In the genomic region with DNA sequence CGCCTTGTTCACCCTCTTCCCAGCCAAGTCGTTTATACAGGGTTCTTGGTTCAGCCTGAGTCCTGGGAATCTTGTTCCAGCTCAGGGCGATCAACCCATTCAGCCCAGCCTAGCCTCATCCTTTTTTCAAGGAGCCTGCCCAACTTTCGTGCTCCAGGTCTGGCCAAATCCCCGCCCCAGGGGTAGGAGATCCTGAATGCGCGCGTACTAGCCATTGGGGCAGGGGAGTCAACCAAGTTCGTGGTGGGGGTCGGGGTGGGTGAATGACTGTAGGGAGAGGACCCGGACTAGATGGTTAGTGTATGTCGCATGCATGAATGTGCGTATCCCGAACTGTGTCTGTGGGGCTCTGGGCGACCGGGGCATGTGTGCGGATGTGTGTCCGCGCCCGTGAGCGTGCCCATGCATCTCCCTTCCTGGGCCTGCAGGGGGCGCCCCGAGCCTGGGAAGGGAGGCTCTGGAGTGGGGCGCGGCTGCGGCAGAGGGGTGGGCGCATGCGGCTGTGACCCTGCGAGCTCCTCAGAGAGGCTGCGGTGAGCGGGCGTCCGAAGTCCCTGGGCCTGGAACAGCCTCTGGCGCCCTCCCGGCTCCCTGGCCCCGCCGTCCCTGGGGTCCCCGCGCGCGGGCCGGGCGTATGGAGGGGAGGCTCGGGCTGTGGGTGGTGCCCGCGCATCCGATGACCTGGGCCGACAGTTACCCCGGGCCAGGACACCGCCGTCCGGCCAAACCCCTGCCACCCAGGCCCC, we compare ENCODE assay signal across 8 cellular contexts. TPM values are rescaled to one million over a fixed set of nuclear protein-coding genes. Genes with fewer than 3 reads are reported as not detected.
A peak's percentile ranks its signal among the peaks of the same experiment; 100 is the strongest.
DNase-seq lines count a peak whose midpoint lies in the region; ATAC-seq, FAIRE-seq and TF ChIP-seq lines count a peak whose summit lies in the region.

No MANE protein-coding gene starts in this region.

- TF ChIP-seq EP300 in HepG2 (IDR thresholded peaks at IDR 0.05; ENCODE audit: low read depth in 2 of 2, low read length in 2 of 2), result no peak
- TF ChIP-seq EP300 in HepG2 (CRISPR knock-in tag; IDR thresholded peaks at IDR 0.05; ENCODE audit: borderline replicate concordance), result no peak

- CTCF ChIA-PET in HepG2 (lab: Yijun Ruan, JAX; ENCODE audit: low intra/inter-chr PET ratio, low total read pairs), result interaction anchor here (0.8 to 4.9 kb wide), 4 partner anchors 25 to 55 kb away, joined by 3 to 178 read pairs (median 13); partner anchors contain the start of gene GALT

- H3K27ac ChIP-seq in BLaER1 treated with 17β-estradiol and CSF1 and Interleukin-3, amounts not matched to agents 10 nM and 100 nM, result peak overlapping the region in 2 of 11 experiments; percentile 1 to 29; a peak in 1 of 22 replicates
- no peak overlapping the region for H3K27ac ChIP-seq in HepG2 (ENCODE audit: extremely low read length, insufficient read depth, low read length)

- no peaks in the 10 kb centered on the region for H3K9me3 ChIP-seq in BLaER1 treated with 17β-estradiol and CSF1 and Interleukin-3, amounts not matched to agents 10 nM and 100 nM (replicated peaks in 1 of 11)
- no peaks in the 10 kb centered on the region for H3K9me3 ChIP-seq in HepG2 (ENCODE audit: low read length)

- H3K4me1 ChIP-seq in BLaER1 treated with 17β-estradiol and CSF1 and Interleukin-3, amounts not matched to agents 10 nM and 100 nM, result peaks cover 0 to 11% (median 8%) of the 10 kb centered on the region in 10 experiments; a peak in 10 of 20 replicates
- H3K4me1 ChIP-seq in HepG2 (ENCODE audit: insufficient read depth, low read length), result peaks cover 10% of the 10 kb centered on the region; the same call in 1 of the 2 replicates

- no peaks in the 10 kb centered on the region for H3K79me2 ChIP-seq in HepG2 (ENCODE audit: insufficient read depth, low read length)

- ATAC-seq in HepG2 (peak; percentile 93), HG03571 (IDR thresholded peaks at IDR 0.05; ENCODE audit: unreplicated experiment) (no peak)

- H2AFZ ChIP-seq in HepG2 (ENCODE audit: low read length), result peak overlapping the region; percentile 70

- 29% methylated on average over 21 of the region's 52 CpGs for WGBS in HepG2 (ENCODE audit: low lambda C conversion rate)

- H4K20me1 ChIP-seq in BLaER1 treated with 17β-estradiol and CSF1 and Interleukin-3, amounts not matched to agents 10 nM and 100 nM, result no peaks in the 10 kb centered on the region
- H4K20me1 ChIP-seq in HepG2 (ENCODE audit: insufficient read depth, low read length), result no peaks in the 10 kb centered on the region

- TF ChIP-seq RAD21 in HepG2 (CRISPR knock-in tag; IDR thresholded peaks at IDR 0.05), result peak; percentile 17; the same call in 1 of the 2 replicates

- H3K4me3 ChIP-seq in BLaER1 treated with 17β-estradiol and CSF1 and Interleukin-3, amounts not matched to agents 10 nM and 100 nM, result peak overlapping the region; percentile 60 to 78 (median 68)
- H3K4me3 ChIP-seq in H7 (ENCODE audit: insufficient read depth, low read depth, low read length), result peak overlapping the region; percentile 48
- peak overlapping the region; percentile 52 to 72 (median 58); a peak in 5 of 6 replicates for H3K4me3 ChIP-seq in HepG2 (replicated peaks in 1 of 3; ENCODE audit: insufficient read depth in 1 of 3, low read depth in 2 of 3, low read length in 3 of 3)

- in situ Hi-C loops in HepG2 (cut with HindIII; ENCODE audit: extremely low pct_ligation_motif_present, low pct_unique_long_range_greater_than_20kb), result no loop called here

- peak; percentile 89 for TF ChIP-seq CTCF in HepG2 (CRISPR knock-in tag; IDR thresholded peaks at IDR 0.05)

- TF ChIP-seq POLR2A in HepG2 (IDR thresholded peaks at IDR 0.05; ENCODE audit: insufficient read depth in 1 of 2, low read depth in 2 of 2, low read length in 2 of 2), result no peak

- POLR2A ChIA-PET in HepG2 (lab: Yijun Ruan, JAX), result interaction anchor here (0.7 to 1.8 kb wide), 2 partner anchors 36 to 55 kb away, joined by 3 to 6 read pairs; partner anchors contain the start of gene GALT

- no peaks in the 10 kb centered on the region for H3K36me3 ChIP-seq in BLaER1 treated with 17β-estradiol and CSF1 and Interleukin-3, amounts not matched to agents 10 nM and 100 nM
- H3K36me3 ChIP-seq in H7 (replicated peaks; ENCODE audit: control insufficient read depth, insufficient read depth, low read length) (no peaks in the 10 kb centered on the region), HepG2 (replicated peaks in 1 of 2; ENCODE audit: control insufficient read depth in 1 of 2, insufficient read depth in 2 of 2, low read length in 2 of 2) (no peaks in the 10 kb centered on the region)

- peak overlapping the region; percentile 44 to 74 (median 65); a peak in 20 of 22 replicates for H3K9ac ChIP-seq in BLaER1 treated with 17β-estradiol and CSF1 and Interleukin-3, amounts not matched to agents 10 nM and 100 nM
- no peak overlapping the region; the same call in 1 of the 2 replicates for H3K9ac ChIP-seq in HepG2 (ENCODE audit: insufficient read depth, low read depth, low read length)

- FAIRE-seq in HepG2 (lab: Jason Lieb, UNC), result no peak

- intact Hi-C loops in HepG2 (cut with micrococcal nuclease; ENCODE audit: unreplicated experiment), result no loop called here

- BruUV-seq in HepG2 (replicated peaks; lab: Mats Ljungman, UMichigan), result no TSS peak

- peak overlapping the region; percentile 93 to 100 (median 96) for H3K4me2 ChIP-seq in BLaER1 treated with 17β-estradiol and CSF1 and Interleukin-3, amounts not matched to agents 10 nM and 100 nM
- H3K4me2 ChIP-seq in HepG2 (ENCODE audit: low read depth, low read length), result peak overlapping the region; percentile 98

- DNase-seq in H7 (peak; percentile 95), NCI-H2196 treated with DMSO at 0.1 percent for 48 hours (lab: John Stamatoyannopoulos, UW; ENCODE audit: unreplicated experiment) (peak; percentile 59), dermis blood vessel endothelial cell (peak; percentile 77), HepG2 (ENCODE audit: low spot score) (peak; percentile 36)
- peak; percentile 68 to 69 for DNase-seq in activated CD4-positive, alpha-beta T cell treated with anti-CD3 and anti-CD28 coated beads, Interleukin-2, amount 50 U/mL, for 4 hours
- DNase-seq in stimulated activated CD4-positive, alpha-beta T cell treated with anti-CD3 and anti-CD28 coated beads, Interleukin-1b, Interleukin-23, amount 100 ng/mL, for 48 hours, result peak; percentile 80

- peaks cover 21 to 40% (median 30%) of the 10 kb centered on the region in 11 experiments for H3K27me3 ChIP-seq in BLaER1 treated with 17β-estradiol and CSF1 and Interleukin-3, amounts not matched to agents 10 nM and 100 nM
- peaks cover 30% of the 10 kb centered on the region for H3K27me3 ChIP-seq in H7 (ENCODE audit: control insufficient read depth, insufficient read depth, low read length)
- H3K27me3 ChIP-seq in HepG2 (ENCODE audit: control insufficient read depth in 1 of 2, insufficient read depth in 2 of 2, low read length in 2 of 2), result peaks cover 5 to 18% of the 10 kb centered on the region in 2 experiments; a peak in 4 of 5 replicates

RNA-seq across cellular contexts. Expression of gene CCL21, which starts 8.7 kb away (rescaled TPM):
- total RNA-seq in H7 (2014; rRNA removed; shearing (Covaris generic)), result not detected in 2 replicates
- total RNA-seq in dermis blood vessel endothelial cell (1.4 and 2.5 TPM in 2 replicates), HepG2 (2016; rRNA removed; fragmentation: Illumina TruSeq; extraction: Trizol) (not detected in 2 replicates)
- not detected in 2 replicates for total RNA-seq in HepG2 (2016; cell fraction: cytosol; rRNA removed; fragmentation: Illumina TruSeq; extraction: Trizol; ENCODE audit: low read depth)
- not detected in 2 replicates for total RNA-seq in HepG2 (2016; cell fraction: insoluble cytoplasmic fraction; rRNA removed; fragmentation: Illumina TruSeq; extraction: Trizol)
- not detected in 2 replicates for total RNA-seq in HepG2 (2016; cell fraction: membrane; rRNA removed; fragmentation: Illumina TruSeq; extraction: Trizol)
- not detected in 2 replicates for total RNA-seq in HepG2 (2016; cell fraction: nucleus; rRNA removed; fragmentation: Illumina TruSeq; extraction: Trizol)
- polyA plus RNA-seq in HepG2 (2011; rRNA removed), result not detected in 2 replicates
- not detected in 2 replicates for polyA plus RNA-seq in HepG2 (2011; cell fraction: cytosol; rRNA removed)
- polyA plus RNA-seq in HepG2 (2011; cell fraction: nucleus; rRNA removed), result not detected in 2 replicates
- not detected in 2 replicates for polyA plus RNA-seq in HepG2 (2012)
- polyA plus RNA-seq in HepG2 (2016; cell fraction: cytosol; fragmentation: Illumina TruSeq; extraction: Trizol; ENCODE audit: low read depth), result not detected in 2 replicates
- not detected in 2 replicates for polyA plus RNA-seq in HepG2 (2016; cell fraction: insoluble cytoplasmic fraction; fragmentation: Illumina TruSeq; extraction: Trizol; ENCODE audit: low read depth)
- polyA plus RNA-seq in HepG2 (2016; cell fraction: membrane; fragmentation: Illumina TruSeq; extraction: Trizol; ENCODE audit: low read depth), result not detected in 2 replicates
- polyA plus RNA-seq in HepG2 (2016; cell fraction: nucleus; fragmentation: Illumina TruSeq; extraction: Trizol; ENCODE audit: insufficient read depth, low read depth), result not detected in 2 replicates
- polyA minus RNA-seq in HepG2 (2011; rRNA and poly(A)+ RNA removed; ENCODE audit: low replicate concordance), result not detected in 2 replicates
- polyA minus RNA-seq in HepG2 (2011; cell fraction: cytosol; rRNA and poly(A)+ RNA removed), result not detected in 2 replicates
- not detected in 2 replicates for polyA minus RNA-seq in HepG2 (2011; cell fraction: nucleus; rRNA and poly(A)+ RNA removed)

RNA-seq across cellular contexts. Expression of gene CCL19, which starts 10.1 kb away (rescaled TPM):
- total RNA-seq in H7 (2014; rRNA removed; shearing (Covaris generic)), result not detected in 2 replicates
- total RNA-seq in dermis blood vessel endothelial cell (not detected in 2 replicates), HepG2 (2016; rRNA removed; fragmentation: Illumina TruSeq; extraction: Trizol) (not detected in 2 replicates)
- not detected in 2 replicates for total RNA-seq in HepG2 (2016; cell fraction: cytosol; rRNA removed; fragmentation: Illumina TruSeq; extraction: Trizol; ENCODE audit: low read depth)
- total RNA-seq in HepG2 (2016; cell fraction: insoluble cytoplasmic fraction; rRNA removed; fragmentation: Illumina TruSeq; extraction: Trizol), result not detected in 2 replicates
- not detected in 2 replicates for total RNA-seq in HepG2 (2016; cell fraction: membrane; rRNA removed; fragmentation: Illumina TruSeq; extraction: Trizol)
- not detected in 2 replicates for total RNA-seq in HepG2 (2016; cell fraction: nucleus; rRNA removed; fragmentation: Illumina TruSeq; extraction: Trizol)
- not detected in 2 replicates for polyA plus RNA-seq in HepG2 (2011; rRNA removed)
- not detected in 2 replicates for polyA plus RNA-seq in HepG2 (2011; cell fraction: cytosol; rRNA removed)
- not detected in 2 replicates for polyA plus RNA-seq in HepG2 (2011; cell fraction: nucleus; rRNA removed)
- not detected in 2 replicates for polyA plus RNA-seq in HepG2 (2012)
- polyA plus RNA-seq in HepG2 (2016; cell fraction: cytosol; fragmentation: Illumina TruSeq; extraction: Trizol; ENCODE audit: low read depth), result not detected in 2 replicates
- polyA plus RNA-seq in HepG2 (2016; cell fraction: insoluble cytoplasmic fraction; fragmentation: Illumina TruSeq; extraction: Trizol; ENCODE audit: low read depth), result not detected in 2 replicates
- not detected in 2 replicates for polyA plus RNA-seq in HepG2 (2016; cell fraction: membrane; fragmentation: Illumina TruSeq; extraction: Trizol; ENCODE audit: low read depth)
- polyA plus RNA-seq in HepG2 (2016; cell fraction: nucleus; fragmentation: Illumina TruSeq; extraction: Trizol; ENCODE audit: insufficient read depth, low read depth), result not detected in 2 replicates
- not detected in 2 replicates for polyA minus RNA-seq in HepG2 (2011; rRNA and poly(A)+ RNA removed; ENCODE audit: low replicate concordance)
- polyA minus RNA-seq in HepG2 (2011; cell fraction: cytosol; rRNA and poly(A)+ RNA removed), result not detected in 2 replicates
- polyA minus RNA-seq in HepG2 (2011; cell fraction: nucleus; rRNA and poly(A)+ RNA removed), result not detected in 2 replicates

RNA-seq across cellular contexts. Expression of gene CCL27, which starts 38.7 kb away (rescaled TPM):
- 0.10 and 0.41 TPM in 2 replicates for total RNA-seq in H7 (2014; rRNA removed; shearing (Covaris generic))
- total RNA-seq in dermis blood vessel endothelial cell, result not detected in 2 replicates
- total RNA-seq in HepG2 (2016; rRNA removed; fragmentation: Illumina TruSeq; extraction: Trizol), result not detected in 2 replicates
- total RNA-seq in HepG2 (2016; cell fraction: cytosol; rRNA removed; fragmentation: Illumina TruSeq; extraction: Trizol; ENCODE audit: low read depth), result not detected in 2 replicates
- total RNA-seq in HepG2 (2016; cell fraction: insoluble cytoplasmic fraction; rRNA removed; fragmentation: Illumina TruSeq; extraction: Trizol), result not detected in 2 replicates
- not detected in 2 replicates for total RNA-seq in HepG2 (2016; cell fraction: membrane; rRNA removed; fragmentation: Illumina TruSeq; extraction: Trizol)
- not detected in 2 replicates for total RNA-seq in HepG2 (2016; cell fraction: nucleus; rRNA removed; fragmentation: Illumina TruSeq; extraction: Trizol)
- polyA plus RNA-seq in HepG2 (2011; rRNA removed), result not detected in 2 replicates
- 0.08 TPM in 1 of 2 replicates, not detected in the other for polyA plus RNA-seq in HepG2 (2011; cell fraction: cytosol; rRNA removed)
- polyA plus RNA-seq in HepG2 (2011; cell fraction: nucleus; rRNA removed), result 0.35 TPM in 1 of 2 replicates, not detected in the other
- polyA plus RNA-seq in HepG2 (2012), result not detected in 2 replicates
- polyA plus RNA-seq in HepG2 (2016; cell fraction: cytosol; fragmentation: Illumina TruSeq; extraction: Trizol; ENCODE audit: low read depth), result not detected in 2 replicates
- not detected in 2 replicates for polyA plus RNA-seq in HepG2 (2016; cell fraction: insoluble cytoplasmic fraction; fragmentation: Illumina TruSeq; extraction: Trizol; ENCODE audit: low read depth)
- not detected in 2 replicates for polyA plus RNA-seq in HepG2 (2016; cell fraction: membrane; fragmentation: Illumina TruSeq; extraction: Trizol; ENCODE audit: low read depth)
- polyA plus RNA-seq in HepG2 (2016; cell fraction: nucleus; fragmentation: Illumina TruSeq; extraction: Trizol; ENCODE audit: insufficient read depth, low read depth), result not detected in 2 replicates
- not detected in 2 replicates for polyA minus RNA-seq in HepG2 (2011; rRNA and poly(A)+ RNA removed; ENCODE audit: low replicate concordance)
- polyA minus RNA-seq in HepG2 (2011; cell fraction: cytosol; rRNA and poly(A)+ RNA removed), result not detected in 2 replicates
- not detected in 2 replicates for polyA minus RNA-seq in HepG2 (2011; cell fraction: nucleus; rRNA and poly(A)+ RNA removed)

RNA-seq across cellular contexts. Expression of gene IL11RA, which starts 49.2 kb away (rescaled TPM):
- 7.3 and 9.8 TPM in 2 replicates for total RNA-seq in H7 (2014; rRNA removed; shearing (Covaris generic))
- total RNA-seq in dermis blood vessel endothelial cell (7.0 and 10.4 TPM in 2 replicates), HepG2 (2016; rRNA removed; fragmentation: Illumina TruSeq; extraction: Trizol) (0.83 and 2.0 TPM in 2 replicates)
- 0.40 and 0.71 TPM in 2 replicates for total RNA-seq in HepG2 (2016; cell fraction: cytosol; rRNA removed; fragmentation: Illumina TruSeq; extraction: Trizol; ENCODE audit: low read depth)
- 0.43 and 2.2 TPM in 2 replicates for total RNA-seq in HepG2 (2016; cell fraction: insoluble cytoplasmic fraction; rRNA removed; fragmentation: Illumina TruSeq; extraction: Trizol)
- 0.65 and 1.2 TPM in 2 replicates for total RNA-seq in HepG2 (2016; cell fraction: membrane; rRNA removed; fragmentation: Illumina TruSeq; extraction: Trizol)
- 4.1 and 4.6 TPM in 2 replicates for total RNA-seq in HepG2 (2016; cell fraction: nucleus; rRNA removed; fragmentation: Illumina TruSeq; extraction: Trizol)
- 4.2 and 5.8 TPM in 2 replicates for polyA plus RNA-seq in HepG2 (2011; rRNA removed)
- 1.7 and 2.2 TPM in 2 replicates for polyA plus RNA-seq in HepG2 (2011; cell fraction: cytosol; rRNA removed)
- polyA plus RNA-seq in HepG2 (2011; cell fraction: nucleus; rRNA removed), result 26.9 and 33.5 TPM in 2 replicates
- polyA plus RNA-seq in HepG2 (2012), result 5.1 and 5.4 TPM in 2 replicates
- 0.33 and 0.60 TPM in 2 replicates for polyA plus RNA-seq in HepG2 (2016; cell fraction: cytosol; fragmentation: Illumina TruSeq; extraction: Trizol; ENCODE audit: low read depth)
- polyA plus RNA-seq in HepG2 (2016; cell fraction: insoluble cytoplasmic fraction; fragmentation: Illumina TruSeq; extraction: Trizol; ENCODE audit: low read depth), result 0.62 and 1.0 TPM in 2 replicates
- 0.48 and 0.87 TPM in 2 replicates for polyA plus RNA-seq in HepG2 (2016; cell fraction: membrane; fragmentation: Illumina TruSeq; extraction: Trizol; ENCODE audit: low read depth)
- polyA plus RNA-seq in HepG2 (2016; cell fraction: nucleus; fragmentation: Illumina TruSeq; extraction: Trizol; ENCODE audit: insufficient read depth, low read depth), result 4.4 and 5.8 TPM in 2 replicates
- 8.7 and 9.2 TPM in 2 replicates for polyA minus RNA-seq in HepG2 (2011; rRNA and poly(A)+ RNA removed; ENCODE audit: low replicate concordance)
- 1.4 and 2.2 TPM in 2 replicates for polyA minus RNA-seq in HepG2 (2011; cell fraction: cytosol; rRNA and poly(A)+ RNA removed)
- polyA minus RNA-seq in HepG2 (2011; cell fraction: nucleus; rRNA and poly(A)+ RNA removed), result 9.5 and 16.4 TPM in 2 replicates

RNA-seq across cellular contexts. Expression of gene GALT, which starts 54.7 kb away (rescaled TPM):
- total RNA-seq in H7 (2014; rRNA removed; shearing (Covaris generic)), result 33.5 and 42.0 TPM in 2 replicates
- total RNA-seq in dermis blood vessel endothelial cell (36.8 and 45.3 TPM in 2 replicates), HepG2 (2016; rRNA removed; fragmentation: Illumina TruSeq; extraction: Trizol) (21.1 and 40.4 TPM in 2 replicates)
- total RNA-seq in HepG2 (2016; cell fraction: cytosol; rRNA removed; fragmentation: Illumina TruSeq; extraction: Trizol; ENCODE audit: low read depth), result 12.8 and 15.4 TPM in 2 replicates
- total RNA-seq in HepG2 (2016; cell fraction: insoluble cytoplasmic fraction; rRNA removed; fragmentation: Illumina TruSeq; extraction: Trizol), result 21.8 and 38.8 TPM in 2 replicates
- total RNA-seq in HepG2 (2016; cell fraction: membrane; rRNA removed; fragmentation: Illumina TruSeq; extraction: Trizol), result 13.8 and 14.2 TPM in 2 replicates
- total RNA-seq in HepG2 (2016; cell fraction: nucleus; rRNA removed; fragmentation: Illumina TruSeq; extraction: Trizol), result 46.8 and 57.0 TPM in 2 replicates
- polyA plus RNA-seq in HepG2 (2011; rRNA removed), result 46.3 and 51.3 TPM in 2 replicates
- polyA plus RNA-seq in HepG2 (2011; cell fraction: cytosol; rRNA removed), result 11.4 and 15.3 TPM in 2 replicates
- 271 and 279 TPM in 2 replicates for polyA plus RNA-seq in HepG2 (2011; cell fraction: nucleus; rRNA removed)
- 32.1 and 38.4 TPM in 2 replicates for polyA plus RNA-seq in HepG2 (2012)
- polyA plus RNA-seq in HepG2 (2016; cell fraction: cytosol; fragmentation: Illumina TruSeq; extraction: Trizol; ENCODE audit: low read depth), result 9.9 TPM in 2 replicates
- polyA plus RNA-seq in HepG2 (2016; cell fraction: insoluble cytoplasmic fraction; fragmentation: Illumina TruSeq; extraction: Trizol; ENCODE audit: low read depth), result 26.1 and 30.6 TPM in 2 replicates
- 10.9 and 13.1 TPM in 2 replicates for polyA plus RNA-seq in HepG2 (2016; cell fraction: membrane; fragmentation: Illumina TruSeq; extraction: Trizol; ENCODE audit: low read depth)
- 91.9 and 92.7 TPM in 2 replicates for polyA plus RNA-seq in HepG2 (2016; cell fraction: nucleus; fragmentation: Illumina TruSeq; extraction: Trizol; ENCODE audit: insufficient read depth, low read depth)
- 27.4 and 44.3 TPM in 2 replicates for polyA minus RNA-seq in HepG2 (2011; rRNA and poly(A)+ RNA removed; ENCODE audit: low replicate concordance)
- 4.0 and 5.6 TPM in 2 replicates for polyA minus RNA-seq in HepG2 (2011; cell fraction: cytosol; rRNA and poly(A)+ RNA removed)
- 68.1 and 83.3 TPM in 2 replicates for polyA minus RNA-seq in HepG2 (2011; cell fraction: nucleus; rRNA and poly(A)+ RNA removed)

Comparison
In these comparisons a context has a peak if more than half of its experiments do, and no peak if none do; other contexts are left out.
1. DNase-seq: peak in every context shown above with its lines; median percentile 95 in H7; 80 in stimulated activated CD4-positive, alpha-beta T cell treated with anti-CD3 and anti-CD28 coated beads, Interleukin-1b, Interleukin-23, amount 100 ng/mL, for 48 hours; 77 in dermis blood vessel endothelial cell; 68 in activated CD4-positive, alpha-beta T cell treated with anti-CD3 and anti-CD28 coated beads, Interleukin-2, amount 50 U/mL, for 4 hours; 59 in NCI-H2196 treated with DMSO at 0.1 percent for 48 hours; 36 in HepG2.